ENCODE assay signal across 8 cellular contexts in the genomic region with DNA sequence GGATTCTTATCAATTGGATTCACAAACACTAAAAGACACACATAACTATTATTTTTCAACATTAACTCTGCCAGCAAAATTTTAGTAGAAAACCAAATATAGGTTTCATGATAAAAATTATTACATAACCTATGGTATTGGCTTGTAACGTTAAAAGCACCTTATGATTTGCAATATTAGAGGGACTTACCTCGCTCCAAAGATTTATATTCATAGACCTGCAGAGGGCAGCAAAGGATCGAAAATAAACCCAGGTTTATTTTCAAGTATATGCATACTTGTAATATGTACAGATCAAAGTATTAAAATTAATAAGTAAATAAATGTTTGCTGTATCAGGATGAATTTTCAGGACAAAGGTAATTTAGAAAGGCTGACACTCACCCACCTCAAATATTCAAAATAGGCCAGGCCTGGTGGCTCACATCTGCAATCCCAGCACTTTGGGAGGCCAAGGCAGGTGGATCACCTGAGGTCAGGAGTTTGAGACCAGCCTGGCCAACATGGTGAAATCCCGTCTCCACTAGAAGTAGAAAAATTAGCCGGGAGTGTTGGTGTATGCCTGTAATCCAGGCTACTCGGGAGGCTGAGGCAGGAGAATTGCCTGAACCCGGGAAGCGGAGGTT. TPM values are rescaled to one million over a fixed set of nuclear protein-coding genes. Genes with fewer than 3 reads are reported as not detected.
DNase-seq lines count a peak whose midpoint lies in the region; ATAC-seq and TF ChIP-seq lines count a peak whose summit lies in the region.

No MANE protein-coding gene starts in this region.

- H3K9me3 Mint-ChIP-seq in nephron progenitor cell = no peaks in the 10 kb centered on the region
- H3K9me3 Mint-ChIP-seq in activated T-helper 1 cell treated with anti-CD3 and anti-CD28 coated beads, Interleukin-12 subunit alpha, Interleukin-12 subunit beta, Interleukin-2, Interleukin-4 antibody, amounts not matched to agents 30 ng/mL and 10 ng/mL and 1 ng/mL, durations not matched to agents 14 hours and 24 hours and 36 hours = no peaks in the 10 kb centered on the region

- DNase-seq in AG04449 (ENCODE audit: low read depth, low spot score) = no peak
- peak; percentile 63 for DNase-seq in ELR (ENCODE audit: low read depth)
- DNase-seq in NCI-H460 (ENCODE audit: extremely low read depth, low read depth) = peak; percentile 59
- peak; percentile 33 for DNase-seq in dedifferentiated amniotic fluid mesenchymal stem cell (ENCODE audit: extremely low spot score)
- no peak for DNase-seq in nephron progenitor cell
- DNase-seq in activated T-helper 1 cell treated with anti-CD3 and anti-CD28 coated beads, Interleukin-12 subunit alpha, Interleukin-12 subunit beta, Interleukin-2, Interleukin-4 antibody, amounts not matched to agents 30 ng/mL and 10 ng/mL and 1 ng/mL, durations not matched to agents 14 hours and 24 hours and 36 hours (ENCODE audit: low spot score) = no peak

- ATAC-seq in HG03520 (IDR thresholded peaks at IDR 0.05; ENCODE audit: unreplicated experiment) (no peak), GM18502 (IDR thresholded peaks at IDR 0.05; ENCODE audit: poor library complexity, unreplicated experiment) (no peak)

- no peak overlapping the region for H3K4me3 ChIP-seq in AG04449 (ENCODE audit: low read depth, low read length)

- CTCF ChIA-PET in AG04449 (lab: Yijun Ruan, JAX) = interaction anchor here (0.7 to 2.8 kb wide), 12 partner anchors 8 to 345 kb away, joined by 3 to 15 read pairs (median 4); no protein-coding TSS in a partner anchor

- H3K4me1 Mint-ChIP-seq in nephron progenitor cell = no peaks in the 10 kb centered on the region
- no peaks in the 10 kb centered on the region for H3K4me1 Mint-ChIP-seq in activated T-helper 1 cell treated with anti-CD3 and anti-CD28 coated beads, Interleukin-12 subunit alpha, Interleukin-12 subunit beta, Interleukin-2, Interleukin-4 antibody, amounts not matched to agents 30 ng/mL and 10 ng/mL and 1 ng/mL, durations not matched to agents 14 hours and 24 hours and 36 hours (ENCODE audit: low read depth)

- peak overlapping the region; percentile 66 for H3K27ac Mint-ChIP-seq in nephron progenitor cell
- no peak overlapping the region for H3K27ac Mint-ChIP-seq in activated T-helper 1 cell treated with anti-CD3 and anti-CD28 coated beads, Interleukin-12 subunit alpha, Interleukin-12 subunit beta, Interleukin-2, Interleukin-4 antibody, amounts not matched to agents 30 ng/mL and 10 ng/mL and 1 ng/mL, durations not matched to agents 14 hours and 24 hours and 36 hours

- H3K4me3 Mint-ChIP-seq in nephron progenitor cell = no peak overlapping the region
- H3K4me3 Mint-ChIP-seq in activated T-helper 1 cell treated with anti-CD3 and anti-CD28 coated beads, Interleukin-12 subunit alpha, Interleukin-12 subunit beta, Interleukin-2, Interleukin-4 antibody, amounts not matched to agents 30 ng/mL and 10 ng/mL and 1 ng/mL, durations not matched to agents 14 hours and 24 hours and 36 hours = no peak overlapping the region

- TF ChIP-seq CTCF in AG04449 (IDR thresholded peaks at IDR 0.05; ENCODE audit: insufficient read depth, low read length, missing control alignments) = peak; percentile 16
- TF ChIP-seq CTCF in nephron progenitor cell (IDR thresholded peaks at IDR 0.05) = peak; percentile 29

- H3K36me3 Mint-ChIP-seq in nephron progenitor cell (ENCODE audit: low read depth) = peaks cover 83% of the 10 kb centered on the region
- peaks cover 51% of the 10 kb centered on the region for H3K36me3 Mint-ChIP-seq in activated T-helper 1 cell treated with anti-CD3 and anti-CD28 coated beads, Interleukin-12 subunit alpha, Interleukin-12 subunit beta, Interleukin-2, Interleukin-4 antibody, amounts not matched to agents 30 ng/mL and 10 ng/mL and 1 ng/mL, durations not matched to agents 14 hours and 24 hours and 36 hours (ENCODE audit: low read depth)

- POLR2A ChIA-PET in AG04449 (lab: Yijun Ruan, JAX) = no interaction called here

- intact Hi-C loops in activated T-helper 1 cell treated with anti-CD3 and anti-CD28 coated beads, Interleukin-12 subunit alpha, Interleukin-12 subunit beta, Interleukin-2, Interleukin-4 antibody, amounts not matched to agents 30 ng/mL and 10 ng/mL and 1 ng/mL, durations not matched to agents 14 hours and 24 hours and 36 hours (cut with micrococcal nuclease) = loop anchor here (5.0 kb wide), 1 partner anchor 73 kb away; no protein-coding TSS in a partner anchor

- no peaks in the 10 kb centered on the region for H3K27me3 Mint-ChIP-seq in nephron progenitor cell (ENCODE audit: low read depth, poor library complexity)
- H3K27me3 Mint-ChIP-seq in activated T-helper 1 cell treated with anti-CD3 and anti-CD28 coated beads, Interleukin-12 subunit alpha, Interleukin-12 subunit beta, Interleukin-2, Interleukin-4 antibody, amounts not matched to agents 30 ng/mL and 10 ng/mL and 1 ng/mL, durations not matched to agents 14 hours and 24 hours and 36 hours (ENCODE audit: insufficient read depth) = no peaks in the 10 kb centered on the region

RNA-seq across cellular contexts. Expression of a gene that starts 45.3 kb away (rescaled TPM):
- 137 and 150 TPM in 2 replicates for total RNA-seq in NCI-H460 (2014; rRNA removed; shearing (Covaris generic))
- 125 and 184 TPM in 2 replicates for polyA plus RNA-seq in NCI-H460 (2014; cell fraction: nucleus; rRNA removed)
- 150 and 162 TPM in 2 replicates for total RNA-seq in activated T-helper 1 cell treated with anti-CD3 and anti-CD28 coated beads, Interleukin-12 subunit alpha, Interleukin-12 subunit beta, Interleukin-2, Interleukin-4 antibody, amounts not matched to agents 30 ng/mL and 10 ng/mL and 1 ng/mL, durations not matched to agents 14 hours and 24 hours and 36 hours

Comparison
In these comparisons a context has a peak if more than half of its experiments do, and no peak if none do; other contexts are left out.
1. DNase-seq: peak in ELR (single experiment), NCI-H460 (single experiment) and dedifferentiated amniotic fluid mesenchymal stem cell (single experiment); none in AG04449 (single experiment), nephron progenitor cell (single experiment) and activated T-helper 1 cell treated with anti-CD3 and anti-CD28 coated beads, Interleukin-12 subunit alpha, Interleukin-12 subunit beta, Interleukin-2, Interleukin-4 antibody, amounts not matched to agents 30 ng/mL and 10 ng/mL and 1 ng/mL, durations not matched to agents 14 hours and 24 hours and 36 hours (single experiment).